In the genomic region with DNA sequence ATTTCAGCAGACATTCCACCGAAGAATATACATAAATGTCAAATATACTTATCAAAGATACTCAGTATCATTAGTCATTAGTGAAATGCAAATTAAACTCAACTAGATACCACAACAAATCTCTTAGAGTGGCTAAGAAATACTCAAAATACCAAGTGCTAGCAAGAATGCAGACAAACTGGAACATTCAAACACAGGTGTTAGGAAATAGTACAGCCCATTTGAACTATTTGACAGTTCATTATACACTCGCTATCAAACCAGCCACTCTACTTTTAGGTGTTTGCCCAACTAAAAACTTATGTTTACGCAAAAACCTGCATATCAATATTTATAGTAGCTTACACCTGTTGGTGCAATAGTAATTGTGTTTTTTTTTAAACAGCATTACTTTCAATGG, we compare ENCODE assay signal across 25 cellular contexts. TPM values are rescaled to one million over a fixed set of nuclear protein-coding genes. Genes with fewer than 3 reads are reported as not detected.
A peak's percentile ranks its signal among the peaks of the same experiment; 100 is the strongest.
DNase-seq lines count a peak whose midpoint lies in the region; ATAC-seq and TF ChIP-seq lines count a peak whose summit lies in the region.
"Had no signal": no experiment of that assay in that cellular context is flagged by ENCODE, and none has a peak within 500 bp of the region (broad histone marks: within the 10 kb centered on the region; RNA-seq: fewer than 3 reads in every experiment).

No MANE protein-coding gene starts in this region.

- no peak overlapping the region for H3K4ac ChIP-seq in trophoblast cell (ENCODE audit: low read depth, low read length)

- no peaks in the 10 kb centered on the region for H3K27me3 ChIP-seq in BLaER1 treated with 17β-estradiol and CSF1 and Interleukin-3, amounts not matched to agents 10 nM and 100 nM
- H3K27me3 ChIP-seq in KMS-11 (ENCODE audit: insufficient read depth, low read depth), result no peaks in the 10 kb centered on the region
- H3K27me3 ChIP-seq in trophoblast cell (ENCODE audit: insufficient read depth, low read length), result no peaks in the 10 kb centered on the region
- no peaks in the 10 kb centered on the region for H3K27me3 ChIP-seq in MG63

- H2BK5ac ChIP-seq in trophoblast cell (ENCODE audit: low read depth, low read length, poor library complexity), result no peak overlapping the region

- no peaks in the 10 kb centered on the region for H3K36me3 ChIP-seq in BLaER1 treated with 17β-estradiol and CSF1 and Interleukin-3, amounts not matched to agents 10 nM and 100 nM
- H3K36me3 ChIP-seq in KMS-11 (ENCODE audit: insufficient read depth), result no peaks in the 10 kb centered on the region
- H3K36me3 ChIP-seq in trophoblast cell (ENCODE audit: control insufficient read depth in 1 of 2, insufficient read depth in 2 of 2, low read length in 2 of 2), result no peaks in the 10 kb centered on the region
- no peaks in the 10 kb centered on the region for H3K36me3 ChIP-seq in MG63

- H3K9me3 ChIP-seq in BLaER1 treated with 17β-estradiol and CSF1 and Interleukin-3, amounts not matched to agents 10 nM and 100 nM (replicated peaks in 1 of 11), result peaks cover 0 to 10% (median 4%) of the 10 kb centered on the region in 11 experiments; a peak in 6 of 22 replicates
- H3K9me3 ChIP-seq in trophoblast cell (ENCODE audit: insufficient read depth, low read depth, low read length), result no peaks in the 10 kb centered on the region
- H3K9me3 ChIP-seq in MG63, result no peaks in the 10 kb centered on the region
- H3K9me3 ChIP-seq: Caco-2 had no signal

- ATAC-seq in activated B cell treated with CpG ODN at 0.5 μM for 24 hours (ENCODE audit: low read depth), result no peak
- no peak for ATAC-seq in GM18519 (IDR thresholded peaks at IDR 0.05; ENCODE audit: low FRiP score, unreplicated experiment)
- ATAC-seq: HCT116 had no signal

- H4K20me1 ChIP-seq in BLaER1 treated with 17β-estradiol and CSF1 and Interleukin-3, amounts not matched to agents 10 nM and 100 nM, result no peaks in the 10 kb centered on the region
- no peaks in the 10 kb centered on the region for H4K20me1 ChIP-seq in KMS-11 (ENCODE audit: insufficient read depth)

- no peaks in the 10 kb centered on the region for H3K9me3 Mint-ChIP-seq in activated B cell treated with CpG ODN at 0.5 μM for 24 hours
- H3K9me3 Mint-ChIP-seq in osteocyte (ENCODE audit: unreplicated experiment), result no peaks in the 10 kb centered on the region

- peaks cover 1% of the 10 kb centered on the region for H3K79me1 ChIP-seq in trophoblast cell (ENCODE audit: low read length)

- H2BK120ac ChIP-seq in trophoblast cell (ENCODE audit: insufficient read depth, low read length, poor library complexity), result no peak overlapping the region

- no peak overlapping the region for H4K12ac ChIP-seq in trophoblast cell (ENCODE audit: low read depth, low read length)

- intact Hi-C loops in activated B cell treated with CpG ODN at 0.5 μM for 24 hours (cut with micrococcal nuclease), result loop anchor here (5.0 kb wide), 1 partner anchor 165 kb away; no protein-coding TSS in a partner anchor

- DNase-seq in activated B cell treated with CpG ODN at 0.5 μM for 24 hours (no peak), trophoblast cell (peak; percentile 36 to 94), osteocyte (ENCODE audit: extremely low spot score, unreplicated experiment) (no peak), MG63 (no peak)
- DNase-seq in activated CD4-positive, CD25-positive, alpha-beta regulatory T cell (lab: John Stamatoyannopoulos, UW), result no peak
- DNase-seq: 8988T; CD4-positive, alpha-beta T cell; GDM1; GOT3; NCI-H1092 treated with DMSO at 0.1 percent for 48 hours; NCI-H146; NCI-H2081; NCI-H2171 treated with DMSO at 0.1 percent for 48 hours; NCI-H446 treated with DMSO at 0.1 percent for 48 hours; NCI-H748 treated with DMSO at 0.1 percent for 48 hours had no signal

- H3K27me3 Mint-ChIP-seq in activated B cell treated with CpG ODN at 0.5 μM for 24 hours (no peaks in the 10 kb centered on the region), osteocyte (ENCODE audit: unreplicated experiment) (peaks cover 13% of the 10 kb centered on the region)
- H3K27me3 Mint-ChIP-seq: CD4-positive, alpha-beta T cell had no signal

- no peak overlapping the region for H3K18ac ChIP-seq in trophoblast cell (ENCODE audit: low read length)

- no peak overlapping the region for H3K4me3 ChIP-seq in BLaER1 treated with 17β-estradiol and CSF1 and Interleukin-3, amounts not matched to agents 10 nM and 100 nM
- H3K4me3 ChIP-seq in KMS-11 (IDR thresholded peaks at IDR 0.05; ENCODE audit: insufficient read depth, low read depth, low read length), result no peak overlapping the region
- no peak overlapping the region for H3K4me3 ChIP-seq in trophoblast cell (ENCODE audit: low read depth, low read length)
- H3K4me3 ChIP-seq in MG63, result no peak overlapping the region
- H3K4me3 ChIP-seq: PC-9 had no signal

- H2AFZ ChIP-seq in KMS-11 (ENCODE audit: low read depth) (no peak overlapping the region), trophoblast cell (ENCODE audit: insufficient read depth, low read length, poor library complexity) (no peak overlapping the region)
- H2AFZ ChIP-seq: PC-9 had no signal

- no peak overlapping the region for H4K8ac ChIP-seq in trophoblast cell (ENCODE audit: low read depth, low read length)

- POLR2A ChIA-PET in activated B cell treated with CpG ODN at 0.5 μM for 24 hours (lab: Charles Lee), result interaction anchor here (0.6 to 0.7 kb wide), 2 partner anchors 30 to 270 kb away, joined by 6 to 8 read pairs; no protein-coding TSS in a partner anchor

- no peak overlapping the region for H2BK12ac ChIP-seq in trophoblast cell (ENCODE audit: low read length)

- no peak overlapping the region for H3K14ac ChIP-seq in trophoblast cell (ENCODE audit: low read length)

- peak overlapping the region in 7 of 11 experiments; percentile 18 to 81 (median 79); a peak in 10 of 22 replicates for H3K4me2 ChIP-seq in BLaER1 treated with 17β-estradiol and CSF1 and Interleukin-3, amounts not matched to agents 10 nM and 100 nM
- H3K4me2 ChIP-seq in KMS-11, result peak overlapping the region; percentile 67
- H3K4me2 ChIP-seq in trophoblast cell (ENCODE audit: low read length), result no peak overlapping the region
- H3K4me2 ChIP-seq: PC-9 had no signal

- H3K4me1 Mint-ChIP-seq in activated B cell treated with CpG ODN at 0.5 μM for 24 hours (peaks cover 26% of the 10 kb centered on the region), osteocyte (ENCODE audit: unreplicated experiment) (no peaks in the 10 kb centered on the region)

- H3K27ac Mint-ChIP-seq in activated B cell treated with CpG ODN at 0.5 μM for 24 hours, result peak overlapping the region; percentile 79
- no peak overlapping the region for H3K27ac Mint-ChIP-seq in osteocyte (ENCODE audit: unreplicated experiment)
- H3K27ac Mint-ChIP-seq: CD4-positive, alpha-beta T cell had no signal

- peaks cover 47 to 85% (median 71%) of the 10 kb centered on the region in 10 experiments for H3K4me1 ChIP-seq in BLaER1 treated with 17β-estradiol and CSF1 and Interleukin-3, amounts not matched to agents 10 nM and 100 nM
- H3K4me1 ChIP-seq in KMS-11 (ENCODE audit: low read depth, poor library complexity, severe bottlenecking), result peaks cover 74% of the 10 kb centered on the region
- peaks cover 2 to 3% of the 10 kb centered on the region in 2 experiments for H3K4me1 ChIP-seq in trophoblast cell (ENCODE audit: control insufficient read depth in 1 of 2, insufficient read depth in 2 of 2, low read length in 2 of 2)
- H3K4me1 ChIP-seq: Caco-2 had no signal

- CTCF ChIA-PET in activated B cell treated with CpG ODN at 0.5 μM for 24 hours (lab: Charles Lee), result no interaction called here

- H3K36me3 Mint-ChIP-seq in activated B cell treated with CpG ODN at 0.5 μM for 24 hours (ENCODE audit: low read depth) (no peaks in the 10 kb centered on the region), osteocyte (ENCODE audit: unreplicated experiment) (no peaks in the 10 kb centered on the region)

- H4K91ac ChIP-seq in trophoblast cell (ENCODE audit: low read depth, low read length), result no peak overlapping the region

- no peak overlapping the region for H3K9ac ChIP-seq in BLaER1 treated with 17β-estradiol and CSF1 and Interleukin-3, amounts not matched to agents 10 nM and 100 nM
- H3K9ac ChIP-seq in KMS-11, result no peak overlapping the region
- no peak overlapping the region for H3K9ac ChIP-seq in trophoblast cell (ENCODE audit: low read length)

- no peak overlapping the region for H2AK5ac ChIP-seq in trophoblast cell (ENCODE audit: low read length)

- no CpG with 5 or more reads among the region's 3 CpGs for WGBS in trophoblast cell (ENCODE audit: extremely low coverage, insufficient coverage, insufficient read length)

- peak overlapping the region in 7 of 11 experiments; percentile 77 to 91 (median 88); a peak in 13 of 22 replicates for H3K27ac ChIP-seq in BLaER1 treated with 17β-estradiol and CSF1 and Interleukin-3, amounts not matched to agents 10 nM and 100 nM
- H3K27ac ChIP-seq in KMS-11 (peak overlapping the region; percentile 89), trophoblast cell (ENCODE audit: low read depth, low read length) (no peak overlapping the region)
- H3K27ac ChIP-seq: PC-9, RWPE1 had no signal

- no peak overlapping the region for H3K23ac ChIP-seq in trophoblast cell (ENCODE audit: low read length)

- no peaks in the 10 kb centered on the region for H3K79me2 ChIP-seq in KMS-11 (ENCODE audit: insufficient read depth, low read depth)
- H3K79me2 ChIP-seq in trophoblast cell (ENCODE audit: control insufficient read depth, insufficient read depth, low read length, poor library complexity), result no peaks in the 10 kb centered on the region

- H3K4me3 Mint-ChIP-seq in activated B cell treated with CpG ODN at 0.5 μM for 24 hours (no peak overlapping the region), osteocyte (ENCODE audit: unreplicated experiment) (no peak overlapping the region)
- H3K4me3 Mint-ChIP-seq: CD4-positive, alpha-beta T cell had no signal

- TF ChIP-seq CTCF in KMS-11 (conservative IDR thresholded peaks at IDR 0.05; ENCODE audit: low read depth, low read length) (no peak), activated B cell treated with CpG ODN at 0.5 μM for 24 hours (IDR thresholded peaks at IDR 0.05) (no peak), osteocyte (IDR thresholded peaks at IDR 0.05) (no peak)

RNA-seq across cellular contexts. Expression of a gene that starts 8.8 kb away (rescaled TPM):
- total RNA-seq in activated B cell treated with CpG ODN at 0.5 μM for 24 hours (not detected in 2 replicates), osteocyte (not detected in 2 replicates)
- polyA plus RNA-seq in trophoblast cell (2013), result 0.03 and 0.04 TPM in 2 replicates
- not detected in 2 replicates for total RNA-seq in MG63 (2014; rRNA removed; shearing (Covaris generic); ENCODE audit: low replicate concordance)
- total RNA-seq: Caco-2; CD4-positive, alpha-beta T cell; Daoy; MCF 10A; PC-9 had no signal
- polyA plus RNA-seq: AG04450 had no signal

Comparison
In these comparisons a context has a peak if more than half of its experiments do, and no peak if none do; other contexts are left out.
1. DNase-seq: peak in trophoblast cell (2 of 2); none in activated B cell treated with CpG ODN at 0.5 μM for 24 hours (single experiment), osteocyte (single experiment), MG63 (single experiment) and activated CD4-positive, CD25-positive, alpha-beta regulatory T cell (0 of 4).